1 cellular context compared by ENCODE assay signal in genomic region chr3:41198526-41198925, GRCh38.
TF ChIP-seq lines count a peak whose summit lies in the region.

No MANE protein-coding gene starts in this region.

TF ChIP-seq in WTC11, 78 proteins besides CTCF, POLR2A, EP300 and RAD21 (continued from another document):
- TF ChIP-seq, protein P1, sequence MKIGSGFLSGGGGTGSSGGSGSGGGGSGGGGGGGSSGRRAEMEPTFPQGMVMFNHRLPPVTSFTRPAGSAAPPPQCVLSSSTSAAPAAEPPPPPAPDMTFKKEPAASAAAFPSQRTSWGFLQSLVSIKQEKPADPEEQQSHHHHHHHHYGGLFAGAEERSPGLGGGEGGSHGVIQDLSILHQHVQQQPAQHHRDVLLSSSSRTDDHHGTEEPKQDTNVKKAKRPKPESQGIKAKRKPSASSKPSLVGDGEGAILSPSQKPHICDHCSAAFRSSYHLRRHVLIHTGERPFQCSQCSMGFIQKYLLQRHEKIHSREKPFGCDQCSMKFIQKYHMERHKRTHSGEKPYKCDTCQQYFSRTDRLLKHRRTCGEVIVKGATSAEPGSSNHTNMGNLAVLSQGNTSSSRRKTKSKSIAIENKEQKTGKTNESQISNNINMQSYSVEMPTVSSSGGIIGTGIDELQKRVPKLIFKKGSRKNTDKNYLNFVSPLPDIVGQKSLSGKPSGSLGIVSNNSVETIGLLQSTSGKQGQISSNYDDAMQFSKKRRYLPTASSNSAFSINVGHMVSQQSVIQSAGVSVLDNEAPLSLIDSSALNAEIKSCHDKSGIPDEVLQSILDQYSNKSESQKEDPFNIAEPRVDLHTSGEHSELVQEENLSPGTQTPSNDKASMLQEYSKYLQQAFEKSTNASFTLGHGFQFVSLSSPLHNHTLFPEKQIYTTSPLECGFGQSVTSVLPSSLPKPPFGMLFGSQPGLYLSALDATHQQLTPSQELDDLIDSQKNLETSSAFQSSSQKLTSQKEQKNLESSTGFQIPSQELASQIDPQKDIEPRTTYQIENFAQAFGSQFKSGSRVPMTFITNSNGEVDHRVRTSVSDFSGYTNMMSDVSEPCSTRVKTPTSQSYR (CRISPR knock-in tag; IDR thresholded peaks at IDR 0.05), result no peak
